In the genomic region with DNA sequence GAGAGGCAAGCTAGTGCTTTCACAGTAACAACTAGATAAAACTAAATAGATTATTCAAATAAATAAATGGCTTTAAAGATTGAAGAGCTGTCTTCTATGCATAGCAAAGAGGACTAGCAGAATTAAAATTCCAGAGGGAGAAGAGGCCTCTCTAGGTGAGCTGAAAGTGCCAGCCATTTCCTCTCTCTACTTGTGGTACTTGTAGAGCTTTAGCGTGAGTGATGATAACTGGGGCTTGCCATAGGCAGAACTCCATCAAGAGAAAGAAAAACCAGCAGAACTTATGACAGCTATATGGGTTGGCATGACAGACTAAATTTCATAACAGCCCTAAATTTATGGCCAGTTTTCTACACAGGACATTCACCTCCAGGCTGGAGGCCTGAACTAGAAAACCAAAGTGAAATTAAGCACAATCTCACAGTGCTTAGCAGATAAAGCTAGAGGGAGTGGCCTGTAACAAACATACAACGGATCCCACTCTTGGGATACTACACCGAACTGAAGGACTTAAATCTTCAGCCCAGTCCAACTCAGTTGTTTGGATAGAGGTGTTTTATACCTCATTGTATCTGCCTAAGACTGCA, we compare ENCODE assay signal across 1 cellular context.
TF ChIP-seq lines count a peak whose summit lies in the region.

No MANE protein-coding gene starts in this region.

TF ChIP-seq in GM23338, 12 proteins besides CTCF, POLR2A, EP300 and RAD21:
- TF ChIP-seq STAT1 (IDR thresholded peaks at IDR 0.05; ENCODE audit: unreplicated experiment) = no peak
- TF ChIP-seq, protein P1, sequence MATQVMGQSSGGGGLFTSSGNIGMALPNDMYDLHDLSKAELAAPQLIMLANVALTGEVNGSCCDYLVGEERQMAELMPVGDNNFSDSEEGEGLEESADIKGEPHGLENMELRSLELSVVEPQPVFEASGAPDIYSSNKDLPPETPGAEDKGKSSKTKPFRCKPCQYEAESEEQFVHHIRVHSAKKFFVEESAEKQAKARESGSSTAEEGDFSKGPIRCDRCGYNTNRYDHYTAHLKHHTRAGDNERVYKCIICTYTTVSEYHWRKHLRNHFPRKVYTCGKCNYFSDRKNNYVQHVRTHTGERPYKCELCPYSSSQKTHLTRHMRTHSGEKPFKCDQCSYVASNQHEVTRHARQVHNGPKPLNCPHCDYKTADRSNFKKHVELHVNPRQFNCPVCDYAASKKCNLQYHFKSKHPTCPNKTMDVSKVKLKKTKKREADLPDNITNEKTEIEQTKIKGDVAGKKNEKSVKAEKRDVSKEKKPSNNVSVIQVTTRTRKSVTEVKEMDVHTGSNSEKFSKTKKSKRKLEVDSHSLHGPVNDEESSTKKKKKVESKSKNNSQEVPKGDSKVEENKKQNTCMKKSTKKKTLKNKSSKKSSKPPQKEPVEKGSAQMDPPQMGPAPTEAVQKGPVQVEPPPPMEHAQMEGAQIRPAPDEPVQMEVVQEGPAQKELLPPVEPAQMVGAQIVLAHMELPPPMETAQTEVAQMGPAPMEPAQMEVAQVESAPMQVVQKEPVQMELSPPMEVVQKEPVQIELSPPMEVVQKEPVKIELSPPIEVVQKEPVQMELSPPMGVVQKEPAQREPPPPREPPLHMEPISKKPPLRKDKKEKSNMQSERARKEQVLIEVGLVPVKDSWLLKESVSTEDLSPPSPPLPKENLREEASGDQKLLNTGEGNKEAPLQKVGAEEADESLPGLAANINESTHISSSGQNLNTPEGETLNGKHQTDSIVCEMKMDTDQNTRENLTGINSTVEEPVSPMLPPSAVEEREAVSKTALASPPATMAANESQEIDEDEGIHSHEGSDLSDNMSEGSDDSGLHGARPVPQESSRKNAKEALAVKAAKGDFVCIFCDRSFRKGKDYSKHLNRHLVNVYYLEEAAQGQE (IDR thresholded peaks at IDR 0.05; ENCODE audit: unreplicated experiment) = no peak
- TF ChIP-seq NANOG (IDR thresholded peaks at IDR 0.05; ENCODE audit: borderline replicate concordance) = no peak
- TF ChIP-seq JUNB (IDR thresholded peaks at IDR 0.05; ENCODE audit: unreplicated experiment) = no peak
- no peak for TF ChIP-seq EZH2phosphoT487 (IDR thresholded peaks at IDR 0.05; ENCODE audit: unreplicated experiment)
- TF ChIP-seq, protein P2, sequence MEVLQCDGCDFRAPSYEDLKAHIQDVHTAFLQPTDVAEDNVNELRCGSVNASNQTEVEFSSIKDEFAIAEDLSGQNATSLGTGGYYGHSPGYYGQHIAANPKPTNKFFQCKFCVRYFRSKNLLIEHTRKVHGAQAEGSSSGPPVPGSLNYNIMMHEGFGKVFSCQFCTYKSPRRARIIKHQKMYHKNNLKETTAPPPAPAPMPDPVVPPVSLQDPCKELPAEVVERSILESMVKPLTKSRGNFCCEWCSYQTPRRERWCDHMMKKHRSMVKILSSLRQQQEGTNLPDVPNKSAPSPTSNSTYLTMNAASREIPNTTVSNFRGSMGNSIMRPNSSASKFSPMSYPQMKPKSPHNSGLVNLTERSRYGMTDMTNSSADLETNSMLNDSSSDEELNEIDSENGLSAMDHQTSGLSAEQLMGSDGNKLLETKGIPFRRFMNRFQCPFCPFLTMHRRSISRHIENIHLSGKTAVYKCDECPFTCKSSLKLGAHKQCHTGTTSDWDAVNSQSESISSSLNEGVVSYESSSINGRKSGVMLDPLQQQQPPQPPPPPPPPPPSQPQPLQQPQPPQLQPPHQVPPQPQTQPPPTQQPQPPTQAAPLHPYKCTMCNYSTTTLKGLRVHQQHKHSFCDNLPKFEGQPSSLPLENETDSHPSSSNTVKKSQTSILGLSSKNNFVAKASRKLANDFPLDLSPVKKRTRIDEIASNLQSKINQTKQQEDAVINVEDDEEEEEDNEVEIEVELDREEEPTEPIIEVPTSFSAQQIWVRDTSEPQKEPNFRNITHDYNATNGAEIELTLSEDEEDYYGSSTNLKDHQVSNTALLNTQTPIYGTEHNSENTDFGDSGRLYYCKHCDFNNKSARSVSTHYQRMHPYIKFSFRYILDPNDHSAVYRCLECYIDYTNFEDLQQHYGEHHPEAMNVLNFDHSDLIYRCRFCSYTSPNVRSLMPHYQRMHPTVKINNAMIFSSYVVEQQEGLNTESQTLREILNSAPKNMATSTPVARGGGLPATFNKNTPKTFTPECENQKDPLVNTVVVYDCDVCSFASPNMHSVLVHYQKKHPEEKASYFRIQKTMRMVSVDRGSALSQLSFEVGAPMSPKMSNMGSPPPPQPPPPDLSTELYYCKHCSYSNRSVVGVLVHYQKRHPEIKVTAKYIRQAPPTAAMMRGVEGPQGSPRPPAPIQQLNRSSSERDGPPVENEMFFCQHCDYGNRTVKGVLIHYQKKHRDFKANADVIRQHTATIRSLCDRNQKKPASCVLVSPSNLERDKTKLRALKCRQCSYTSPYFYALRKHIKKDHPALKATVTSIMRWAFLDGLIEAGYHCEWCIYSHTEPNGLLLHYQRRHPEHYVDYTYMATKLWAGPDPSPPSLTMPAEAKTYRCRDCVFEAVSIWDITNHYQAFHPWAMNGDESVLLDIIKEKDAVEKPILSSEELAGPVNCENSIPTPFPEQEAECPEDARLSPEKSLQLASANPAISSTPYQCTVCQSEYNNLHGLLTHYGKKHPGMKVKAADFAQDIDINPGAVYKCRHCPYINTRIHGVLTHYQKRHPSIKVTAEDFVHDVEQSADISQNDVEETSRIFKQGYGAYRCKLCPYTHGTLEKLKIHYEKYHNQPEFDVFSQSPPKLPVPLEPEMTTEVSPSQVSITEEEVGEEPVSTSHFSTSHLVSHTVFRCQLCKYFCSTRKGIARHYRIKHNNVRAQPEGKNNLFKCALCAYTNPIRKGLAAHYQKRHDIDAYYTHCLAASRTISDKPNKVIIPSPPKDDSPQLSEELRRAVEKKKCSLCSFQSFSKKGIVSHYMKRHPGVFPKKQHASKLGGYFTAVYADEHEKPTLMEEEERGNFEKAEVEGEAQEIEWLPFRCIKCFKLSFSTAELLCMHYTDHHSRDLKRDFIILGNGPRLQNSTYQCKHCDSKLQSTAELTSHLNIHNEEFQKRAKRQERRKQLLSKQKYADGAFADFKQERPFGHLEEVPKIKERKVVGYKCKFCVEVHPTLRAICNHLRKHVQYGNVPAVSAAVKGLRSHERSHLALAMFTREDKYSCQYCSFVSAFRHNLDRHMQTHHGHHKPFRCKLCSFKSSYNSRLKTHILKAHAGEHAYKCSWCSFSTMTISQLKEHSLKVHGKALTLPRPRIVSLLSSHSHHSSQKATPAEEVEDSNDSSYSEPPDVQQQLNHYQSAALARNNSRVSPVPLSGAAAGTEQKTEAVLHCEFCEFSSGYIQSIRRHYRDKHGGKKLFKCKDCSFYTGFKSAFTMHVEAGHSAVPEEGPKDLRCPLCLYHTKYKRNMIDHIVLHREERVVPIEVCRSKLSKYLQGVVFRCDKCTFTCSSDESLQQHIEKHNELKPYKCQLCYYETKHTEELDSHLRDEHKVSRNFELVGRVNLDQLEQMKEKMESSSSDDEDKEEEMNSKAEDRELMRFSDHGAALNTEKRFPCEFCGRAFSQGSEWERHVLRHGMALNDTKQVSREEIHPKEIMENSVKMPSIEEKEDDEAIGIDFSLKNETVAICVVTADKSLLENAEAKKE (CRISPR knock-in tag; IDR thresholded peaks at IDR 0.05) = no peak
- no peak for TF ChIP-seq CREB1 (CRISPR knock-in tag; IDR thresholded peaks at IDR 0.05; ENCODE audit: low read depth)
- no peak for TF ChIP-seq EZH2 (IDR thresholded peaks at IDR 0.05; ENCODE audit: low read depth, unreplicated experiment)
- TF ChIP-seq ZNF331 (CRISPR knock-in tag; IDR thresholded peaks at IDR 0.05; ENCODE audit: low read depth) = no peak
- TF ChIP-seq, protein P3, sequence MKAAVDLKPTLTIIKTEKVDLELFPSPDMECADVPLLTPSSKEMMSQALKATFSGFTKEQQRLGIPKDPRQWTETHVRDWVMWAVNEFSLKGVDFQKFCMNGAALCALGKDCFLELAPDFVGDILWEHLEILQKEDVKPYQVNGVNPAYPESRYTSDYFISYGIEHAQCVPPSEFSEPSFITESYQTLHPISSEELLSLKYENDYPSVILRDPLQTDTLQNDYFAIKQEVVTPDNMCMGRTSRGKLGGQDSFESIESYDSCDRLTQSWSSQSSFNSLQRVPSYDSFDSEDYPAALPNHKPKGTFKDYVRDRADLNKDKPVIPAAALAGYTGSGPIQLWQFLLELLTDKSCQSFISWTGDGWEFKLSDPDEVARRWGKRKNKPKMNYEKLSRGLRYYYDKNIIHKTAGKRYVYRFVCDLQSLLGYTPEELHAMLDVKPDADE (IDR thresholded peaks at IDR 0.05) = no peak
- TF ChIP-seq ZNF114 (CRISPR knock-in tag; IDR thresholded peaks at IDR 0.05) = no peak
- TF ChIP-seq POLR2AphosphoS5 (IDR thresholded peaks at IDR 0.05; ENCODE audit: low read depth) = no peak
